ENCODE assay signal across 19 cellular contexts in genomic region chr10:7523656-7524055, GRCh38.
A peak's percentile ranks its signal among the peaks of the same experiment; 100 is the strongest.
DNase-seq lines count a peak whose midpoint lies in the region; ATAC-seq and TF ChIP-seq lines count a peak whose summit lies in the region.
"Had no signal": no experiment of that assay in that cellular context is flagged by ENCODE, and none has a peak within 500 bp of the region (broad histone marks: within the 10 kb centered on the region; RNA-seq: fewer than 3 reads in every experiment).

No MANE protein-coding gene starts in this region.

- H3K27me3 ChIP-seq in WERI-Rb-1 (ENCODE audit: insufficient read depth, low read depth, severe bottlenecking), result no peaks in the 10 kb centered on the region
- H3K27me3 ChIP-seq: SJCRH30 had no signal

- no peaks in the 10 kb centered on the region for H3K36me3 ChIP-seq in WERI-Rb-1
- H3K36me3 ChIP-seq: BE2C, SJCRH30 had no signal

- no peak for DNase-seq in activated naive CD8-positive, alpha-beta T cell treated with anti-CD3 and anti-CD28 coated beads, Interleukin-2, amount 10 ng/mL, durations not matched to agents 7 days and 5 days
- no peak for DNase-seq in activated naive CD8-positive, alpha-beta T cell treated with anti-CD3 and anti-CD28 coated beads, Interleukin-2, amount 50 U/mL, for 24 hours
- DNase-seq in MV-4-11 (lab: John Stamatoyannopoulos, UW) (peak; percentile 49), RPMI8226 (peak; percentile 56), medulla oblongata (ENCODE audit: extremely low spot score) (no peak), SW 1271 (lab: John Stamatoyannopoulos, UW) (no peak), WERI-Rb-1 (no peak)
- no peak for DNase-seq in stimulated activated effector memory CD8-positive, alpha-beta T cell treated with anti-CD3 and anti-CD28 coated beads, Interleukin-12 subunit alpha, Interleukin-12 subunit beta, amount 100 ng/mL, for 72 hours (ENCODE audit: low spot score in 2 of 2)
- DNase-seq: BE2C, DMS53, GDM1, NCI-H1417, NCI-H187, NCI-H2107, NCI-H446 treated with DMSO at 0.1 percent for 48 hours, NCI-H526 treated with DMSO at 0.1 percent for 48 hours, SJCRH30 had no signal

- peak overlapping the region; percentile 31 for H3K27ac Mint-ChIP-seq in activated naive CD8-positive, alpha-beta T cell treated with anti-CD3 and anti-CD28 coated beads, Interleukin-2, amount 10 ng/mL, durations not matched to agents 7 days and 5 days
- no peak overlapping the region for H3K27ac Mint-ChIP-seq in activated naive CD8-positive, alpha-beta T cell treated with anti-CD3 and anti-CD28 coated beads, Interleukin-2, amount 50 U/mL, for 24 hours
- H3K27ac Mint-ChIP-seq in stimulated activated effector memory CD8-positive, alpha-beta T cell treated with anti-CD3 and anti-CD28 coated beads, Interleukin-12 subunit alpha, Interleukin-12 subunit beta, amount 100 ng/mL, for 72 hours, result peak overlapping the region; percentile 26

- no peak for TF ChIP-seq CTCF in WERI-Rb-1 (IDR thresholded peaks at IDR 0.05; ENCODE audit: low read depth, low read length)

- no peak overlapping the region for H3K27ac ChIP-seq in WERI-Rb-1
- H3K27ac ChIP-seq: A549, SJCRH30 had no signal

- H3K9me3 ChIP-seq in WERI-Rb-1 (ENCODE audit: severe bottlenecking), result no peaks in the 10 kb centered on the region
- H3K9me3 ChIP-seq: A549, BE2C, SJCRH30 had no signal

- no peak overlapping the region for H3K4me3 Mint-ChIP-seq in activated naive CD8-positive, alpha-beta T cell treated with anti-CD3 and anti-CD28 coated beads, Interleukin-2, amount 10 ng/mL, durations not matched to agents 7 days and 5 days
- H3K4me3 Mint-ChIP-seq in activated naive CD8-positive, alpha-beta T cell treated with anti-CD3 and anti-CD28 coated beads, Interleukin-2, amount 50 U/mL, for 24 hours, result no peak overlapping the region
- H3K4me3 Mint-ChIP-seq in stimulated activated effector memory CD8-positive, alpha-beta T cell treated with anti-CD3 and anti-CD28 coated beads, Interleukin-12 subunit alpha, Interleukin-12 subunit beta, amount 100 ng/mL, for 72 hours, result no peak overlapping the region

- H3K4me1 Mint-ChIP-seq in activated naive CD8-positive, alpha-beta T cell treated with anti-CD3 and anti-CD28 coated beads, Interleukin-2, amount 10 ng/mL, durations not matched to agents 7 days and 5 days, result peaks cover 29% of the 10 kb centered on the region
- H3K4me1 Mint-ChIP-seq in activated naive CD8-positive, alpha-beta T cell treated with anti-CD3 and anti-CD28 coated beads, Interleukin-2, amount 50 U/mL, for 24 hours, result peaks cover 4% of the 10 kb centered on the region
- H3K4me1 Mint-ChIP-seq in stimulated activated effector memory CD8-positive, alpha-beta T cell treated with anti-CD3 and anti-CD28 coated beads, Interleukin-12 subunit alpha, Interleukin-12 subunit beta, amount 100 ng/mL, for 72 hours, result peaks cover 13% of the 10 kb centered on the region

- POLR2A ChIA-PET in activated naive CD8-positive, alpha-beta T cell treated with anti-CD3 and anti-CD28 coated beads, Interleukin-2, amount 10 ng/mL, durations not matched to agents 7 days and 5 days (lab: Charles Lee), result interaction anchor here (0.5 to 0.9 kb wide), 3 partner anchors 41 to 851 kb away, joined by 3 to 4 read pairs (median 3); partner anchors contain the start of gene GATA3

- H3K4me3 ChIP-seq in WERI-Rb-1 (ENCODE audit: low read depth, low read length), result no peak overlapping the region
- H3K4me3 ChIP-seq: A549, SJCRH30 had no signal

- peaks cover 4% of the 10 kb centered on the region for H3K36me3 Mint-ChIP-seq in activated naive CD8-positive, alpha-beta T cell treated with anti-CD3 and anti-CD28 coated beads, Interleukin-2, amount 10 ng/mL, durations not matched to agents 7 days and 5 days
- H3K36me3 Mint-ChIP-seq in activated naive CD8-positive, alpha-beta T cell treated with anti-CD3 and anti-CD28 coated beads, Interleukin-2, amount 50 U/mL, for 24 hours (ENCODE audit: low read depth), result no peaks in the 10 kb centered on the region
- H3K36me3 Mint-ChIP-seq in stimulated activated effector memory CD8-positive, alpha-beta T cell treated with anti-CD3 and anti-CD28 coated beads, Interleukin-12 subunit alpha, Interleukin-12 subunit beta, amount 100 ng/mL, for 72 hours, result no peaks in the 10 kb centered on the region

- H3K27me3 Mint-ChIP-seq in activated naive CD8-positive, alpha-beta T cell treated with anti-CD3 and anti-CD28 coated beads, Interleukin-2, amount 10 ng/mL, durations not matched to agents 7 days and 5 days, result peaks cover 11% of the 10 kb centered on the region
- H3K27me3 Mint-ChIP-seq in activated naive CD8-positive, alpha-beta T cell treated with anti-CD3 and anti-CD28 coated beads, Interleukin-2, amount 50 U/mL, for 24 hours, result peaks cover 2% of the 10 kb centered on the region

- ATAC-seq in activated naive CD8-positive, alpha-beta T cell treated with anti-CD3 and anti-CD28 coated beads, Interleukin-2, amount 10 ng/mL, durations not matched to agents 7 days and 5 days (ENCODE audit: low read depth), result no peak
- ATAC-seq in activated naive CD8-positive, alpha-beta T cell treated with anti-CD3 and anti-CD28 coated beads, Interleukin-2, amount 50 U/mL, for 24 hours, result no peak
- ATAC-seq in stimulated activated effector memory CD8-positive, alpha-beta T cell treated with anti-CD3 and anti-CD28 coated beads, Interleukin-12 subunit alpha, Interleukin-12 subunit beta, amount 100 ng/mL, for 72 hours, result no peak
- ATAC-seq: A549, Panc1 had no signal

- H3K9me3 Mint-ChIP-seq in activated naive CD8-positive, alpha-beta T cell treated with anti-CD3 and anti-CD28 coated beads, Interleukin-2, amount 10 ng/mL, durations not matched to agents 7 days and 5 days, result no peaks in the 10 kb centered on the region
- no peaks in the 10 kb centered on the region for H3K9me3 Mint-ChIP-seq in activated naive CD8-positive, alpha-beta T cell treated with anti-CD3 and anti-CD28 coated beads, Interleukin-2, amount 50 U/mL, for 24 hours
- no peaks in the 10 kb centered on the region for H3K9me3 Mint-ChIP-seq in stimulated activated effector memory CD8-positive, alpha-beta T cell treated with anti-CD3 and anti-CD28 coated beads, Interleukin-12 subunit alpha, Interleukin-12 subunit beta, amount 100 ng/mL, for 72 hours

Comparison
In these comparisons a context has a peak if more than half of its experiments do, and no peak if none do; other contexts are left out.
1. DNase-seq: peak in MV-4-11 (single experiment) and RPMI8226 (single experiment); none in activated naive CD8-positive, alpha-beta T cell treated with anti-CD3 and anti-CD28 coated beads, Interleukin-2, amount 10 ng/mL, durations not matched to agents 7 days and 5 days (single experiment), activated naive CD8-positive, alpha-beta T cell treated with anti-CD3 and anti-CD28 coated beads, Interleukin-2, amount 50 U/mL, for 24 hours (single experiment), stimulated activated effector memory CD8-positive, alpha-beta T cell treated with anti-CD3 and anti-CD28 coated beads, Interleukin-12 subunit alpha, Interleukin-12 subunit beta, amount 100 ng/mL, for 72 hours (0 of 2), medulla oblongata (single experiment), SW 1271 (0 of 2) and WERI-Rb-1 (single experiment).